In genomic region chr7:112207106-112207592, GRCh38 we compare ENCODE assay signal across 8 cellular contexts. TPM values are rescaled to one million over a fixed set of nuclear protein-coding genes. Genes with fewer than 3 reads are reported as not detected.
DNase-seq lines count a peak whose midpoint lies in the region; ATAC-seq, FAIRE-seq and TF ChIP-seq lines count a peak whose summit lies in the region.

No MANE protein-coding gene starts in this region.

- no peaks in the 10 kb centered on the region for H3K36me3 ChIP-seq in CD8-positive, alpha-beta memory T cell (ENCODE audit: insufficient read depth, low read length)
- no peaks in the 10 kb centered on the region for H3K36me3 ChIP-seq in kidney (ENCODE audit: control insufficient read depth in 1 of 2, insufficient read depth in 2 of 2, low read length in 2 of 2)

- H3K9me3 ChIP-seq in CD8-positive, alpha-beta memory T cell (ENCODE audit: low read length): no peaks in the 10 kb centered on the region
- no peaks in the 10 kb centered on the region for H3K9me3 ChIP-seq in kidney (ENCODE audit: control insufficient read depth in 1 of 2, low read length in 2 of 2)

- H3K4me1 ChIP-seq in CD8-positive, alpha-beta memory T cell (ENCODE audit: insufficient read depth, low read length): peaks cover 19% of the 10 kb centered on the region
- peaks cover 10 to 13% of the 10 kb centered on the region in 2 donors for H3K4me1 ChIP-seq in kidney (ENCODE audit: control insufficient read depth in 1 of 2, insufficient read depth in 1 of 2, low read depth in 1 of 2, low read length in 2 of 2)

- no peaks in the 10 kb centered on the region for H3K9me3 Mint-ChIP-seq in CD8-positive, alpha-beta memory T cell
- H3K9me3 Mint-ChIP-seq in activated naive CD8-positive, alpha-beta T cell treated with anti-CD3 and anti-CD28 coated beads, Interleukin-2, amount 10 ng/mL, durations not matched to agents 7 days and 5 days: no peaks in the 10 kb centered on the region

- H3K4me1 Mint-ChIP-seq in CD8-positive, alpha-beta memory T cell: peaks cover 40 to 57% (median 41%) of the 10 kb centered on the region in 3 donors
- peaks cover 22% of the 10 kb centered on the region for H3K4me1 Mint-ChIP-seq in activated naive CD8-positive, alpha-beta T cell treated with anti-CD3 and anti-CD28 coated beads, Interleukin-2, amount 10 ng/mL, durations not matched to agents 7 days and 5 days

- peak overlapping the region; percentile 82 for H3K27ac ChIP-seq in CD8-positive, alpha-beta memory T cell (ENCODE audit: low read depth, low read length)
- H3K27ac ChIP-seq in kidney (ENCODE audit: low read depth in 2 of 2, low read length in 2 of 2): peak overlapping the region; percentile 34 to 53
- peak overlapping the region; percentile 80 for H3K27ac ChIP-seq in substantia nigra (ENCODE audit: low read depth, low read length, poor library complexity, severe bottlenecking)

- peak overlapping the region; percentile 86 to 98 (median 91) for H3K27ac Mint-ChIP-seq in CD8-positive, alpha-beta memory T cell
- H3K27ac Mint-ChIP-seq in activated naive CD8-positive, alpha-beta T cell treated with anti-CD3 and anti-CD28 coated beads, Interleukin-2, amount 10 ng/mL, durations not matched to agents 7 days and 5 days: peak overlapping the region; percentile 89

- peaks cover 0 to 9% (median 0%) of the 10 kb centered on the region in 3 donors for H3K36me3 Mint-ChIP-seq in CD8-positive, alpha-beta memory T cell
- peaks cover 1% of the 10 kb centered on the region for H3K36me3 Mint-ChIP-seq in activated naive CD8-positive, alpha-beta T cell treated with anti-CD3 and anti-CD28 coated beads, Interleukin-2, amount 10 ng/mL, durations not matched to agents 7 days and 5 days

- no peak for TF ChIP-seq CTCF in kidney (IDR thresholded peaks at IDR 0.05; ENCODE audit: borderline replicate concordance, extremely low read depth, insufficient read depth)

- CTCF ChIA-PET in CD8-positive, alpha-beta memory T cell (lab: Charles Lee): interaction anchor here (0.9 kb wide), 1 partner anchor 8 kb away, joined by 4 read pairs; no protein-coding TSS in a partner anchor

- peaks cover 19% of the 10 kb centered on the region for H3K27me3 ChIP-seq in CD8-positive, alpha-beta memory T cell (ENCODE audit: insufficient read depth, low read length, poor library complexity, severe bottlenecking)

- POLR2A ChIA-PET in CD8-positive, alpha-beta memory T cell (lab: Charles Lee): interaction anchor here (0.7 to 0.9 kb wide), 2 partner anchors 57 to 243 kb away, joined by 3 to 5 read pairs; partner anchors contain the start of gene IFRD1
- POLR2A ChIA-PET in activated naive CD8-positive, alpha-beta T cell treated with anti-CD3 and anti-CD28 coated beads, Interleukin-2, amount 10 ng/mL, durations not matched to agents 7 days and 5 days (lab: Charles Lee): interaction anchor here (1.2 to 3.5 kb wide), 2 partner anchors 243 to 645 kb away, joined by 3 to 21 read pairs; partner anchors contain the start of genes IFRD1 and IMMP2L

- H3K27me3 Mint-ChIP-seq in CD8-positive, alpha-beta memory T cell: peaks cover 9 to 16% of the 10 kb centered on the region in 2 donors
- peaks cover 27% of the 10 kb centered on the region for H3K27me3 Mint-ChIP-seq in activated naive CD8-positive, alpha-beta T cell treated with anti-CD3 and anti-CD28 coated beads, Interleukin-2, amount 10 ng/mL, durations not matched to agents 7 days and 5 days

- H3K4me3 Mint-ChIP-seq in CD8-positive, alpha-beta memory T cell: peak overlapping the region; percentile 90 to 99 (median 96)
- H3K4me3 Mint-ChIP-seq in activated naive CD8-positive, alpha-beta T cell treated with anti-CD3 and anti-CD28 coated beads, Interleukin-2, amount 10 ng/mL, durations not matched to agents 7 days and 5 days: peak overlapping the region; percentile 93

- no peak for ATAC-seq in activated naive CD8-positive, alpha-beta T cell treated with anti-CD3 and anti-CD28 coated beads, Interleukin-2, amount 10 ng/mL, durations not matched to agents 7 days and 5 days (ENCODE audit: low read depth)
- no peak for ATAC-seq in HG03175 (IDR thresholded peaks at IDR 0.05; ENCODE audit: unreplicated experiment)

- H3K4me3 ChIP-seq in CD8-positive, alpha-beta memory T cell (ENCODE audit: low read length): peak overlapping the region; percentile 92
- peak overlapping the region; percentile 87 to 93 for H3K4me3 ChIP-seq in kidney (ENCODE audit: low read length in 2 of 2)

- FAIRE-seq in kidney (lab: Jason Lieb, UNC): no peak

- DNase-seq in CD8-positive, alpha-beta memory T cell: no peak
- DNase-seq in HK-2 (ENCODE audit: unreplicated experiment) (peak; percentile 32), kidney (no peak), substantia nigra (lab: John Stamatoyannopoulos, UW) (peak in 1 of 49 donors; percentile 56), NCI-H1694 treated with DMSO at 0.1 percent for 48 hours (lab: John Stamatoyannopoulos, UW) (no peak), C1 segment of cervical spinal cord (lab: John Stamatoyannopoulos, UW) (no peak)
- no peak for DNase-seq in activated naive CD8-positive, alpha-beta T cell treated with anti-CD3 and anti-CD28 coated beads, Interleukin-2, amount 10 ng/mL, durations not matched to agents 7 days and 5 days

- intact Hi-C loops in kidney (cut with DNase I): no loop called here

- peak overlapping the region; percentile 12 to 89 for H3K9ac ChIP-seq in kidney (ENCODE audit: low read length in 2 of 2)

RNA-seq across cellular contexts. Expression of gene ZNF277, which starts 0.7 kb away (rescaled TPM):
- total RNA-seq in CD8-positive, alpha-beta memory T cell: 10 to 100 TPM; 13.5 to 14.7 TPM
- 20.6 TPM for polyA plus RNA-seq in CD8-positive, alpha-beta memory T cell
- 10 to 100 TPM; 21.2 to 21.6 TPM for total RNA-seq in activated naive CD8-positive, alpha-beta T cell treated with anti-CD3 and anti-CD28 coated beads, Interleukin-2, amount 10 ng/mL, durations not matched to agents 7 days and 5 days
- 25.0 TPM for total RNA-seq in kidney
- 18.7 TPM for polyA plus RNA-seq in kidney (ENCODE audit: insufficient read depth, low read depth, low replicate concordance)

RNA-seq across cellular contexts. Expression of gene DOCK4, which starts 0.9 kb away (rescaled TPM):
- total RNA-seq in CD8-positive, alpha-beta memory T cell: 1 to 10 TPM; 1.2 TPM
- not detected for polyA plus RNA-seq in CD8-positive, alpha-beta memory T cell
- total RNA-seq in activated naive CD8-positive, alpha-beta T cell treated with anti-CD3 and anti-CD28 coated beads, Interleukin-2, amount 10 ng/mL, durations not matched to agents 7 days and 5 days: 1 to 10 TPM; 1.4 to 1.7 TPM
- total RNA-seq in kidney: 38.9 TPM
- polyA plus RNA-seq in kidney (ENCODE audit: insufficient read depth, low read depth, low replicate concordance): 3.2 TPM

Comparison
In these comparisons a context has a peak if more than half of its experiments do, and no peak if none do; other contexts are left out.
1. RNA of gene DOCK4, which starts 0.9 kb away (total RNA-seq): 38.9 TPM in kidney (single experiment); 1.4 to 1.7 TPM in activated naive CD8-positive, alpha-beta T cell treated with anti-CD3 and anti-CD28 coated beads, Interleukin-2, amount 10 ng/mL, durations not matched to agents 7 days and 5 days and 1.2 TPM in CD8-positive, alpha-beta memory T cell; every median in the first group is over 10 times any median in the second.
2. Peak in every context shown above with its lines, with median percentiles within 50 percentile points of each other: H3K27ac ChIP-seq.